1 cellular context compared by ENCODE assay signal in the genomic region with DNA sequence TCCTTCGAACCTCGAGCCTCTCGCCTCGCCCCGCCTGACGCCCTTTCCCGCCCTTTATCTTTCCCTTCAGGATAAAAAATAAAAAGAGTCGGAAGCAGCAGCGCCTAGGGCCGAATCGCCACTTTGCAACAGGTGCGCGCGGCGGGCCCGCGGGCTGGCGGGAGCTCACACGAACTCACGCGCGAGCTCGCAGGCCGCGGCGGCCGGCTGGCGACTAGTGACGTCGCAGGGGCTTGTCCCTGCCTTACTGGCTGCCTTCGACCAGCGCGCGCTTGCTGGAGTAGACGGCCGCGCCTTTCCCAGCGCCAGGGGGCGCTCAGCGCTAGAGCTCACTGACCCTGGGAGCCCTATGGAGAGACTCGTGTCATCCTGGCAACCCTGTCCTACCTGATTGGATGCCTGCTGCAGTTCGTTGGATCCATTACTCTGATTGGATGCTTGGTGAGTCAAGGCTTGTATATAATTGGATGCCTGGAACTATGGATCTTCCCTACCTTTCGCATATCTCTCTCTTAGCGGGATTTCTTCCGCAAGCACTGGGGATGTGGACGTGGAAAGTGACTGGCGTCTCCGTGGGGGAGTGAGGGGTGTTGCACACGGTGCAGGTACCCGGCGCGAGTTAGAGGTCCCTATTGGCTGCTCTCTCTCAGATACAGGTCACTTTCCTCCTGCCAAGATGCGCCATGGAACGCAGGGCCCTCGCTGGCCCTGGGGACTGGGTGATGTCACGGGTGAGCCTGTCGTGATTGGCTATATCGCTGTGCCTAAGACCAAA.
TF ChIP-seq lines count a peak whose summit lies in the region.

No MANE protein-coding gene starts in this region.

TF ChIP-seq in IMR-90, 13 proteins besides CTCF, POLR2A, EP300 and RAD21:
- TF ChIP-seq RFX5 (IDR thresholded peaks at IDR 0.05; ENCODE audit: low read depth, low read length) = peak; percentile 75
